Comparison of ENCODE assay signal across 8 cellular contexts in genomic region chr19:11881151-11881800, GRCh38. TPM values are rescaled to one million over a fixed set of nuclear protein-coding genes. Genes with fewer than 3 reads are reported as not detected.
DNase-seq lines count a peak whose midpoint lies in the region; ATAC-seq and TF ChIP-seq lines count a peak whose summit lies in the region.

No MANE protein-coding gene starts in this region.

- H3K4me3 Mint-ChIP-seq in Calu3 (ENCODE audit: low read depth, unreplicated experiment) = no peak overlapping the region

- H3K4me1 Mint-ChIP-seq in Calu3 (ENCODE audit: low read depth, unreplicated experiment) = no peaks in the 10 kb centered on the region

- no peaks in the 10 kb centered on the region for H3K36me3 Mint-ChIP-seq in Calu3 (ENCODE audit: insufficient read depth, unreplicated experiment)

- no peaks in the 10 kb centered on the region for H3K27me3 Mint-ChIP-seq in Calu3 (ENCODE audit: unreplicated experiment)

- peak; percentile 46 for TF ChIP-seq CTCF in Calu3 (IDR thresholded peaks at IDR 0.05; ENCODE audit: unreplicated experiment)

- CTCF ChIA-PET in Calu3 (lab: Charles Lee) = interaction anchor here (1.0 to 1.6 kb wide), 2 partner anchors 107 to 259 kb away, joined by 3 to 4 read pairs; partner anchors contain the start of gene ZNF20

- intact Hi-C loops in Calu3 (cut with micrococcal nuclease; ENCODE audit: unreplicated experiment) = loop anchor here (1.0 to 5.0 kb wide), 3 partner anchors 108 to 366 kb away; no protein-coding TSS in a partner anchor

- H3K9me3 Mint-ChIP-seq in Calu3 (ENCODE audit: low read depth, unreplicated experiment) = peaks cover 13% of the 10 kb centered on the region

- no TSS peak for BruUV-seq in Calu3 (replicated peaks; lab: Mats Ljungman, UMichigan)

- H3K27ac Mint-ChIP-seq in Calu3 (ENCODE audit: unreplicated experiment) = no peak overlapping the region

- ATAC-seq in HG02870 (IDR thresholded peaks at IDR 0.05; ENCODE audit: unreplicated experiment) (no peak), GM21381 (IDR thresholded peaks at IDR 0.05; ENCODE audit: unreplicated experiment) (no peak)

- DNase-seq in Calu3 = peak; percentile 35
- peak; percentile 70 to 90 for DNase-seq in Kasumi-1 (lab: John Stamatoyannopoulos, UW)
- DNase-seq in SHP77 (lab: John Stamatoyannopoulos, UW) = peak; percentile 47 to 67
- peak; percentile 43 for DNase-seq in activated gamma-delta T cell treated with anti-CD3 and anti-CD28 coated beads, Interleukin-2, amount 50 U/mL, for 16 hours (ENCODE audit: low read depth)
- DNase-seq in germinal center (ENCODE audit: low spot score) = peak; percentile 74
- DNase-seq in pons (ENCODE audit: low spot score) = peak; percentile 51

RNA-seq across cellular contexts. Expression of gene ZNF69, which starts 6.3 kb away (rescaled TPM):
- 9.4 and 10.3 TPM in 2 replicates for total RNA-seq in Calu3 (2022)

RNA-seq across cellular contexts. Expression of gene ZNF439, which starts 32.8 kb away (rescaled TPM):
- 0.71 TPM in 2 replicates for total RNA-seq in Calu3 (2022)

RNA-seq across cellular contexts. Expression of gene ZNF700, which starts 43.6 kb away (rescaled TPM):
- 11.4 and 11.7 TPM in 2 replicates for total RNA-seq in Calu3 (2022)
